Comparison of ENCODE assay signal across 1 cellular context in genomic region chr2:46643493-46643892, GRCh38.
TF ChIP-seq lines count a peak whose summit lies in the region.

No MANE protein-coding gene starts in this region.

TF ChIP-seq in K562, 482 proteins besides CTCF, POLR2A, EP300 and RAD21:
- TF ChIP-seq MAFK (IDR thresholded peaks at IDR 0.05; ENCODE audit: low read length) (no peak), CTCFL (IDR thresholded peaks at IDR 0.05; ENCODE audit: borderline replicate concordance, insufficient read depth, low read depth, low read length, poor library complexity, severe bottlenecking) (peak; percentile 20), SMAD1 (IDR thresholded peaks at IDR 0.05; ENCODE audit: low read depth, low read length, partially characterized antibody) (no peak), ZNF79 (CRISPR knock-in tag; IDR thresholded peaks at IDR 0.05; ENCODE audit: low read depth) (no peak), U2AF1 (optimal IDR thresholded peaks at IDR 0.05; ENCODE audit: low read depth, low read length) (no peak), IRF9 (tag; IDR thresholded peaks at IDR 0.05) (no peak), ZNF655 (CRISPR knock-in tag; IDR thresholded peaks at IDR 0.05) (no peak), SP1 (CRISPR knock-in tag; IDR thresholded peaks at IDR 0.05) (no peak), ZBTB1 (CRISPR knock-in tag; IDR thresholded peaks at IDR 0.05; ENCODE audit: borderline replicate concordance, low read depth) (no peak), HEY1 (CRISPR knock-in tag; IDR thresholded peaks at IDR 0.05; ENCODE audit: borderline replicate concordance) (no peak), HOMEZ (CRISPR knock-in tag; IDR thresholded peaks at IDR 0.05) (no peak), HNRNPLL (IDR thresholded peaks at IDR 0.05; ENCODE audit: low read depth, low read length, poor library complexity, severe bottlenecking) (no peak)
- TF ChIP-seq, protein P1, sequence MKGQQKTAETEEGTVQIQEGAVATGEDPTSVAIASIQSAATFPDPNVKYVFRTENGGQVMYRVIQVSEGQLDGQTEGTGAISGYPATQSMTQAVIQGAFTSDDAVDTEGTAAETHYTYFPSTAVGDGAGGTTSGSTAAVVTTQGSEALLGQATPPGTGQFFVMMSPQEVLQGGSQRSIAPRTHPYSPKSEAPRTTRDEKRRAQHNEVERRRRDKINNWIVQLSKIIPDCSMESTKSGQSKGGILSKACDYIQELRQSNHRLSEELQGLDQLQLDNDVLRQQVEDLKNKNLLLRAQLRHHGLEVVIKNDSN (CRISPR knock-in tag; IDR thresholded peaks at IDR 0.05): peak; percentile 67
- TF ChIP-seq, protein P2, sequence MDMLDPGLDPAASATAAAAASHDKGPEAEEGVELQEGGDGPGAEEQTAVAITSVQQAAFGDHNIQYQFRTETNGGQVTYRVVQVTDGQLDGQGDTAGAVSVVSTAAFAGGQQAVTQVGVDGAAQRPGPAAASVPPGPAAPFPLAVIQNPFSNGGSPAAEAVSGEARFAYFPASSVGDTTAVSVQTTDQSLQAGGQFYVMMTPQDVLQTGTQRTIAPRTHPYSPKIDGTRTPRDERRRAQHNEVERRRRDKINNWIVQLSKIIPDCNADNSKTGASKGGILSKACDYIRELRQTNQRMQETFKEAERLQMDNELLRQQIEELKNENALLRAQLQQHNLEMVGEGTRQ (CRISPR knock-in tag; IDR thresholded peaks at IDR 0.05): peak; percentile 38; the same call in 1 of the 2 replicates
- TF ChIP-seq, protein P3, sequence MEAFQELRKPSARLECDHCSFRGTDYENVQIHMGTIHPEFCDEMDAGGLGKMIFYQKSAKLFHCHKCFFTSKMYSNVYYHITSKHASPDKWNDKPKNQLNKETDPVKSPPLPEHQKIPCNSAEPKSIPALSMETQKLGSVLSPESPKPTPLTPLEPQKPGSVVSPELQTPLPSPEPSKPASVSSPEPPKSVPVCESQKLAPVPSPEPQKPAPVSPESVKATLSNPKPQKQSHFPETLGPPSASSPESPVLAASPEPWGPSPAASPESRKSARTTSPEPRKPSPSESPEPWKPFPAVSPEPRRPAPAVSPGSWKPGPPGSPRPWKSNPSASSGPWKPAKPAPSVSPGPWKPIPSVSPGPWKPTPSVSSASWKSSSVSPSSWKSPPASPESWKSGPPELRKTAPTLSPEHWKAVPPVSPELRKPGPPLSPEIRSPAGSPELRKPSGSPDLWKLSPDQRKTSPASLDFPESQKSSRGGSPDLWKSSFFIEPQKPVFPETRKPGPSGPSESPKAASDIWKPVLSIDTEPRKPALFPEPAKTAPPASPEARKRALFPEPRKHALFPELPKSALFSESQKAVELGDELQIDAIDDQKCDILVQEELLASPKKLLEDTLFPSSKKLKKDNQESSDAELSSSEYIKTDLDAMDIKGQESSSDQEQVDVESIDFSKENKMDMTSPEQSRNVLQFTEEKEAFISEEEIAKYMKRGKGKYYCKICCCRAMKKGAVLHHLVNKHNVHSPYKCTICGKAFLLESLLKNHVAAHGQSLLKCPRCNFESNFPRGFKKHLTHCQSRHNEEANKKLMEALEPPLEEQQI (IDR thresholded peaks at IDR 0.05): no peak
